1 cellular context compared by ENCODE assay signal in genomic region chr5:10301266-10301665, GRCh38.
TF ChIP-seq lines count a peak whose summit lies in the region.

No MANE protein-coding gene starts in this region.

TF ChIP-seq in K562, 482 proteins besides CTCF, POLR2A, EP300 and RAD21 (continued from another document):
- peak; percentile 68 for TF ChIP-seq NFIC (IDR thresholded peaks at IDR 0.05)
- no peak for TF ChIP-seq TAL1 (IDR thresholded peaks at IDR 0.05)
- TF ChIP-seq SMARCA4 (IDR thresholded peaks at IDR 0.05): peak; percentile 76
- TF ChIP-seq DPF2 (IDR thresholded peaks at IDR 0.05): peak; percentile 58; the same call in 1 of the 2 replicates
- no peak for TF ChIP-seq ETS2 (tag; IDR thresholded peaks at IDR 0.05; ENCODE audit: borderline replicate concordance, poor library complexity, severe bottlenecking)
- no peak for TF ChIP-seq TBP (optimal IDR thresholded peaks at IDR 0.05; ENCODE audit: low read depth, low read length)
- peak; percentile 87; the same call in 1 of the 2 replicates for TF ChIP-seq ZBTB7A (IDR thresholded peaks at IDR 0.05; ENCODE audit: borderline replicate concordance, control insufficient read depth, low read depth, low read length)
- TF ChIP-seq CBFA2T3 (IDR thresholded peaks at IDR 0.05): no peak
- no peak for TF ChIP-seq ZKSCAN8 (CRISPR knock-in tag; IDR thresholded peaks at IDR 0.05)
- no peak for TF ChIP-seq PCBP1 (IDR thresholded peaks at IDR 0.05; ENCODE audit: low read depth, low read length, poor library complexity, severe bottlenecking)
- peak; percentile 38 for TF ChIP-seq RBBP5 (IDR thresholded peaks at IDR 0.05; ENCODE audit: borderline replicate concordance, insufficient read depth, low read length, poor library complexity, severe bottlenecking)
- TF ChIP-seq MAFK (IDR thresholded peaks at IDR 0.05; ENCODE audit: low read length): no peak
- no peak for TF ChIP-seq ZNF644 (tag; IDR thresholded peaks at IDR 0.05; ENCODE audit: low read depth)
- TF ChIP-seq, protein P1, sequence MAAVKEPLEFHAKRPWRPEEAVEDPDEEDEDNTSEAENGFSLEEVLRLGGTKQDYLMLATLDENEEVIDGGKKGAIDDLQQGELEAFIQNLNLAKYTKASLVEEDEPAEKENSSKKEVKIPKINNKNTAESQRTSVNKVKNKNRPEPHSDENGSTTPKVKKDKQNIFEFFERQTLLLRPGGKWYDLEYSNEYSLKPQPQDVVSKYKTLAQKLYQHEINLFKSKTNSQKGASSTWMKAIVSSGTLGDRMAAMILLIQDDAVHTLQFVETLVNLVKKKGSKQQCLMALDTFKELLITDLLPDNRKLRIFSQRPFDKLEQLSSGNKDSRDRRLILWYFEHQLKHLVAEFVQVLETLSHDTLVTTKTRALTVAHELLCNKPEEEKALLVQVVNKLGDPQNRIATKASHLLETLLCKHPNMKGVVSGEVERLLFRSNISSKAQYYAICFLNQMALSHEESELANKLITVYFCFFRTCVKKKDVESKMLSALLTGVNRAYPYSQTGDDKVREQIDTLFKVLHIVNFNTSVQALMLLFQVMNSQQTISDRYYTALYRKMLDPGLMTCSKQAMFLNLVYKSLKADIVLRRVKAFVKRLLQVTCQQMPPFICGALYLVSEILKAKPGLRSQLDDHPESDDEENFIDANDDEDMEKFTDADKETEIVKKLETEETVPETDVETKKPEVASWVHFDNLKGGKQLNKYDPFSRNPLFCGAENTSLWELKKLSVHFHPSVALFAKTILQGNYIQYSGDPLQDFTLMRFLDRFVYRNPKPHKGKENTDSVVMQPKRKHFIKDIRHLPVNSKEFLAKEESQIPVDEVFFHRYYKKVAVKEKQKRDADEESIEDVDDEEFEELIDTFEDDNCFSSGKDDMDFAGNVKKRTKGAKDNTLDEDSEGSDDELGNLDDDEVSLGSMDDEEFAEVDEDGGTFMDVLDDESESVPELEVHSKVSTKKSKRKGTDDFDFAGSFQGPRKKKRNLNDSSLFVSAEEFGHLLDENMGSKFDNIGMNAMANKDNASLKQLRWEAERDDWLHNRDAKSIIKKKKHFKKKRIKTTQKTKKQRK (IDR thresholded peaks at IDR 0.05; ENCODE audit: borderline replicate concordance, low read depth, low read length): no peak
- no peak for TF ChIP-seq JUNB (CRISPR knock-in tag; conservative IDR thresholded peaks at IDR 0.05)
- TF ChIP-seq, protein P2, sequence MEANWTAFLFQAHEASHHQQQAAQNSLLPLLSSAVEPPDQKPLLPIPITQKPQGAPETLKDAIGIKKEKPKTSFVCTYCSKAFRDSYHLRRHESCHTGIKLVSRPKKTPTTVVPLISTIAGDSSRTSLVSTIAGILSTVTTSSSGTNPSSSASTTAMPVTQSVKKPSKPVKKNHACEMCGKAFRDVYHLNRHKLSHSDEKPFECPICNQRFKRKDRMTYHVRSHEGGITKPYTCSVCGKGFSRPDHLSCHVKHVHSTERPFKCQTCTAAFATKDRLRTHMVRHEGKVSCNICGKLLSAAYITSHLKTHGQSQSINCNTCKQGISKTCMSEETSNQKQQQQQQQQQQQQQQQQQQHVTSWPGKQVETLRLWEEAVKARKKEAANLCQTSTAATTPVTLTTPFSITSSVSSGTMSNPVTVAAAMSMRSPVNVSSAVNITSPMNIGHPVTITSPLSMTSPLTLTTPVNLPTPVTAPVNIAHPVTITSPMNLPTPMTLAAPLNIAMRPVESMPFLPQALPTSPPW (CRISPR knock-in tag; IDR thresholded peaks at IDR 0.05): peak; percentile 73
- TF ChIP-seq MNT (conservative IDR thresholded peaks at IDR 0.05): peak; percentile 45 to 53; a peak in 2 of 4 replicates
- TF ChIP-seq NR2C2 (CRISPR knock-in tag; IDR thresholded peaks at IDR 0.05): no peak
- TF ChIP-seq NR2C2 (tag; IDR thresholded peaks at IDR 0.05): peak; percentile 35; the same call in 1 of the 2 replicates
- TF ChIP-seq ZHX1 (conservative IDR thresholded peaks at IDR 0.05; ENCODE audit: low read length): no peak
- TF ChIP-seq NR2C1 (IDR thresholded peaks at IDR 0.05): no peak
- TF ChIP-seq NR2C1 (tag; IDR thresholded peaks at IDR 0.05): no peak
- no peak for TF ChIP-seq NFIX (CRISPR knock-in tag; IDR thresholded peaks at IDR 0.05; ENCODE audit: low read depth)
- no peak for TF ChIP-seq E4F1 (CRISPR knock-in tag; IDR thresholded peaks at IDR 0.05; ENCODE audit: borderline replicate concordance)
- TF ChIP-seq EP400 (IDR thresholded peaks at IDR 0.05): peak; percentile 39; the same call in 1 of the 2 replicates
- 0 out of 2 replicates have a peak, but pooled peaks have one; percentile 48 for TF ChIP-seq SMARCE1 (IDR thresholded peaks at IDR 0.05)
- TF ChIP-seq NBN (IDR thresholded peaks at IDR 0.05; ENCODE audit: low read depth): peak; percentile 24; the same call in 1 of the 2 replicates
- TF ChIP-seq GTF2E2 (tag; IDR thresholded peaks at IDR 0.05): no peak; the same call in 1 of the 2 replicates
- no peak for TF ChIP-seq PCBP2 (IDR thresholded peaks at IDR 0.05; ENCODE audit: low read depth, low read length, poor library complexity, severe bottlenecking)
- peak; percentile 53; the same call in 1 of the 2 replicates for TF ChIP-seq DMBX1 (CRISPR knock-in tag; IDR thresholded peaks at IDR 0.05; ENCODE audit: borderline replicate concordance)
